ENCODE assay signal across 8 cellular contexts in genomic region chr3:16270855-16271254, GRCh38.
"Had no signal": no experiment of that assay in that cellular context is flagged by ENCODE, and none has a peak within 500 bp of the region (broad histone marks: within the 10 kb centered on the region; RNA-seq: fewer than 3 reads in every experiment).

No MANE protein-coding gene starts in this region.

- DNase-seq: IMR-90, KBM-7, KG1 had no signal

- H3K27ac ChIP-seq: HL-60, KMS-11 had no signal

- H3K4me3 Mint-ChIP-seq: IgD-negative memory B cell had no signal

- H3K27me3 Mint-ChIP-seq: IgD-negative memory B cell had no signal

- H3K9ac ChIP-seq: KMS-11 had no signal

- ATAC-seq: HepG2, K562 had no signal

- H3K27ac Mint-ChIP-seq: IgD-negative memory B cell had no signal

- H3K9me3 Mint-ChIP-seq: IgD-negative memory B cell had no signal

- H3K4me2 ChIP-seq: KMS-11 had no signal

- H3K4me3 ChIP-seq: K562 had no signal
